In genomic region chr7:121076350-121077164, GRCh38 we compare ENCODE assay signal across 1 cellular context.
TF ChIP-seq lines count a peak whose summit lies in the region.

No MANE protein-coding gene starts in this region.

TF ChIP-seq in IMR-90, 13 proteins besides CTCF, POLR2A, EP300 and RAD21 (continued from another document):
- TF ChIP-seq, protein P1, sequence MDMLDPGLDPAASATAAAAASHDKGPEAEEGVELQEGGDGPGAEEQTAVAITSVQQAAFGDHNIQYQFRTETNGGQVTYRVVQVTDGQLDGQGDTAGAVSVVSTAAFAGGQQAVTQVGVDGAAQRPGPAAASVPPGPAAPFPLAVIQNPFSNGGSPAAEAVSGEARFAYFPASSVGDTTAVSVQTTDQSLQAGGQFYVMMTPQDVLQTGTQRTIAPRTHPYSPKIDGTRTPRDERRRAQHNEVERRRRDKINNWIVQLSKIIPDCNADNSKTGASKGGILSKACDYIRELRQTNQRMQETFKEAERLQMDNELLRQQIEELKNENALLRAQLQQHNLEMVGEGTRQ (IDR thresholded peaks at IDR 0.05; ENCODE audit: low read depth, low read length), result no peak; the same call in 1 of the 2 replicates
